In the genomic region with DNA sequence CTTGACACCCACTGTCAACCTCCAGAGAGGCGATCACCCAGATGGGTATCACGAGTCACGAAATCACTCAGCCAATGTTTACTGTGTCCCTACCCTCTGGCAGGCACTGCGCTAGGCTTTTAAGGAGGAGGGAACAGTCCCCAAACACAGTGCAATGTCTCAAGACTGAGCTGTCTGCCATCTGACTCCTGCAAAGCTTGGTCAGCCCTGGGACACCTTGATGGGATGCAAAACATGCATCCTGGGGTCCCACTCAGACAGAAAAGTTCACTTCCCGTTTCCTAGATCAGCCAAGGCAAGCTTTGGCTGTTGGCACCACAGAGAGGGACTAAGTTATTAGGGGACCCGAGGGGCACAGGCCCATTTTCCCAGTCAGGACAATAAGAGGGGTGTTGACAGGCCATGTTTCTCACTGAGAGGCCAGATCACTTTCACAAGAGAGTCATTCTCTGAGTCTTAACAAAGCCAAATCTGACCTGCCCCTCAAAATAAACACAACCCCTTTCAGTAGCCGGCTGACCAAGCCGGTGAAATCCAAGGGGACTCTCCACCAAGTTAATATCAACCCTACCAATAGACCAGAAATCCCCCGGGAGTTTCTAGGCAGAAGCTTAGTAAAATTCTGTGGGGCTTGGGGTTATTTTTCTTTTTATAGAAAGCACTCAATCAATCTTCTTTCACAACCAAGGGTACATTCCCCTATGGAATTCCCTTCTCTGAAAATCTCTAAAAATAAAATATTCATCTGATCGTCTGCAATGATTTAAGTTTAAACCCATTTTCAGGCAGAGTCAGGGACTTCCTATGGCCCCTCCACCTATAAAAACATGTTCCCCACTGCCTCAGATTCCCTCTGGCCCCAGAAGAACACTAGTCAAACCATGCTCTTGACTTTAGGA, we compare ENCODE assay signal across 9 cellular contexts. TPM values are rescaled to one million over a fixed set of nuclear protein-coding genes. Genes with fewer than 3 reads are reported as not detected.
DNase-seq lines count a peak whose midpoint lies in the region; ATAC-seq and TF ChIP-seq lines count a peak whose summit lies in the region.
"Had no signal": no experiment of that assay in that cellular context is flagged by ENCODE, and none has a peak within 500 bp of the region (broad histone marks: within the 10 kb centered on the region; RNA-seq: fewer than 3 reads in every experiment).

No MANE protein-coding gene starts in this region.

- H3K4me1 ChIP-seq in DND-41 (ENCODE audit: insufficient read depth, low read length): peaks cover 58% of the 10 kb centered on the region
- no peaks in the 10 kb centered on the region for H3K4me1 ChIP-seq in PC-9 (replicated peaks; ENCODE audit: insufficient read depth)

- no peaks in the 10 kb centered on the region for H3K9me3 Mint-ChIP-seq in immature natural killer cell

- CTCF ChIA-PET in PC-9 (lab: Charles Lee): no interaction called here

- no peak for TF ChIP-seq CTCF in DND-41 (IDR thresholded peaks at IDR 0.05; ENCODE audit: borderline replicate concordance, extremely low read depth, low read length, poor library complexity, severe bottlenecking)
- TF ChIP-seq CTCF in PC-9 (conservative IDR thresholded peaks at IDR 0.05): no peak

- H3K36me3 ChIP-seq in DND-41 (ENCODE audit: insufficient read depth, low read length) (peaks cover 26% of the 10 kb centered on the region), PC-9 (ENCODE audit: low read depth) (no peaks in the 10 kb centered on the region)

- H2AFZ ChIP-seq in DND-41 (ENCODE audit: low read depth, low read length) (no peak overlapping the region), PC-9 (no peak overlapping the region)

- H3K9me3 ChIP-seq in DND-41 (ENCODE audit: insufficient read depth, low read length, severe bottlenecking) (no peaks in the 10 kb centered on the region), PC-9 (ENCODE audit: insufficient read depth, low read depth) (no peaks in the 10 kb centered on the region)

- H3K9me2 ChIP-seq in PC-9 (ENCODE audit: insufficient read depth): no peaks in the 10 kb centered on the region

- peaks cover 22 to 24% (median 23%) of the 10 kb centered on the region in 3 donors for H3K27me3 Mint-ChIP-seq in immature natural killer cell (ENCODE audit: low read depth in 3 of 3)

- intact Hi-C loops in PC-9 (cut with micrococcal nuclease; ENCODE audit: unreplicated experiment): no loop called here

- DNase-seq in DND-41 (no peak), immature natural killer cell (no peak), NCI-H1417 treated with DMSO at 0.1 percent for 48 hours (lab: John Stamatoyannopoulos, UW) (no peak), PC-9 (no peak), caudate nucleus (lab: John Stamatoyannopoulos, UW) (no peak)
- DNase-seq: NCI-H1930 had no signal

- H3K79me2 ChIP-seq in DND-41 (ENCODE audit: insufficient read depth, low read length) (peaks cover 83% of the 10 kb centered on the region), PC-9 (ENCODE audit: low read depth) (no peaks in the 10 kb centered on the region)

- H3K4me2 ChIP-seq in DND-41 (ENCODE audit: insufficient read depth, low read length): peak overlapping the region; percentile 95
- H3K4me2 ChIP-seq in PC-9: no peak overlapping the region

- no peak overlapping the region for H3K9ac ChIP-seq in DND-41 (ENCODE audit: low read depth, low read length)

- H3K4me3 ChIP-seq in DND-41 (ENCODE audit: low read depth in 1 of 2, low read length in 2 of 2) (no peak overlapping the region), PC-9 (no peak overlapping the region)

- no peaks in the 10 kb centered on the region for H3K27me3 ChIP-seq in DND-41 (ENCODE audit: insufficient read depth, low read length, poor library complexity)
- 0 out of 2 replicates have a peak, but pooled peaks cover 20% of the 10 kb centered on the region for H3K27me3 ChIP-seq in PC-9 (ENCODE audit: insufficient read depth, low read depth)

- ATAC-seq in DND-41 (ENCODE audit: insufficient read depth, low read depth): no peak
- ATAC-seq in GM19351 (IDR thresholded peaks at IDR 0.05; ENCODE audit: unreplicated experiment): peak; percentile 18
- peak; percentile 15 for ATAC-seq in HG03520 (IDR thresholded peaks at IDR 0.05; ENCODE audit: unreplicated experiment)
- no peak for ATAC-seq in HG03039 (IDR thresholded peaks at IDR 0.05; ENCODE audit: unreplicated experiment)

- peaks cover 85 to 87% of the 10 kb centered on the region in 2 donors for H3K4me1 Mint-ChIP-seq in immature natural killer cell

- no peaks in the 10 kb centered on the region for H3F3A ChIP-seq in PC-9 (ENCODE audit: insufficient read depth, low read depth)

- BruUV-seq in PC-9 (replicated peaks; lab: Mats Ljungman, UMichigan): no TSS peak

- H3K36me3 Mint-ChIP-seq in immature natural killer cell: peaks cover 6 to 13% (median 10%) of the 10 kb centered on the region in 3 donors

- H3K4me3 Mint-ChIP-seq in immature natural killer cell: peak overlapping the region in 4 of 5 donors; percentile 70 to 98 (median 82)

- H3K27ac ChIP-seq in DND-41 (ENCODE audit: low read length): peak overlapping the region; percentile 91; the same call in 1 of the 2 replicates
- H3K27ac ChIP-seq in PC-9: no peak overlapping the region
- H3K27ac ChIP-seq in caudate nucleus (ENCODE audit: low read depth, low read length): no peak overlapping the region

- POLR2A ChIA-PET in PC-9 (lab: Charles Lee; ENCODE audit: unreplicated experiment): no interaction called here

- H4K20me1 ChIP-seq in DND-41 (ENCODE audit: insufficient read depth, low read length): peaks cover 43% of the 10 kb centered on the region
- H4K20me1 ChIP-seq in PC-9 (ENCODE audit: insufficient read depth): no peaks in the 10 kb centered on the region

- H3K27ac Mint-ChIP-seq in immature natural killer cell: peak overlapping the region; percentile 91 to 98 (median 96)

RNA-seq across cellular contexts. Expression of gene RFTN1, which starts 3.5 kb away (rescaled TPM):
- 100 to 1,000 TPM in 2 of 3 donors, 10 to 100 TPM in 1; 96.5 to 194 (median 109) TPM for polyA plus RNA-seq in immature natural killer cell
- 0.41 TPM in 1 of 2 replicates, not detected in the other for total RNA-seq in PC-9 (2021)

Comparison
In these comparisons a context has a peak if more than half of its experiments do, and no peak if none do; other contexts are left out.
1. ATAC-seq: peak in GM19351 (single experiment) and HG03520 (single experiment); none in DND-41 (single experiment) and HG03039 (single experiment).